ENCODE assay signal across 1 cellular context in the genomic region with DNA sequence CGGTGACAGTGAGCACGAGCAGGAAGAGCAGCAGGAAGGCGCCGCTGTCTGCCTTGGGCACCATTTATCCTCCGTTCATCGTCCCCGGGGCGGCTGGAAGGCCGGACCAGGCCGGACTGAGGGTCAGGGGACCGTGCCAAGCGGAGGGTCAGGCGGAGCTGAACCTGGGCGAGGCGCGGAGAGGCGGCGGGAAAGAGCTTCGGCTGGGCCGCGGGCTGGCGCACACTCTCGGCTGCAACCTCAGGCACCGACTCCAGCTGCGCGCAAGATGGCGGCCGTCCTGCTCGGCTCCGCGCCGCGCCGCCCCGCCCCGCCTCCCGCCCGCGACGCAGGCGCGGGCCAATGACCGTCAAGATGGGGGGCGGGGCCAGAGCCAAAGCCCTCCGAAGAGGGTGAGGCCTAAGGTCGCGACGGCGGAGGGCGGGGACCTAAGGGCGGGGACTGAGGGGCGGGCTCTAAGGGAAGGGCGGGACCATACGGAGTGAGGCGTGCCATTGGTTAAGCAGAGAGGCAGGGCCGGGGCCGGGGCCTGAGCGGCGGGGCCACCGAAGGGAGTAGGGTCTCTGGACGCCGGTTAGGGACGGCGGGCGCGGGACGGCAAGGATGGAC.
TF ChIP-seq lines count a peak whose summit lies in the region.

A gene with protein sequence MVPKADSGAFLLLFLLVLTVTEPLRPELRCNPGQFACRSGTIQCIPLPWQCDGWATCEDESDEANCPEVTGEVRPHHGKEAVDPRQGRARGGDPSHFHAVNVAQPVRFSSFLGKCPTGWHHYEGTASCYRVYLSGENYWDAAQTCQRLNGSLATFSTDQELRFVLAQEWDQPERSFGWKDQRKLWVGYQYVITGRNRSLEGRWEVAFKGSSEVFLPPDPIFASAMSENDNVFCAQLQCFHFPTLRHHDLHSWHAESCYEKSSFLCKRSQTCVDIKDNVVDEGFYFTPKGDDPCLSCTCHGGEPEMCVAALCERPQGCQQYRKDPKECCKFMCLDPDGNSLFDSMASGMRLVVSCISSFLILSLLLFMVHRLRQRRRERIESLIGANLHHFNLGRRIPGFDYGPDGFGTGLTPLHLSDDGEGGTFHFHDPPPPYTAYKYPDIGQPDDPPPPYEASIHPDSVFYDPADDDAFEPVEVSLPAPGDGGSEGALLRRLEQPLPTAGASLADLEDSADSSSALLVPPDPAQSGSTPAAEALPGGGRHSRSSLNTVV (minus strand): TSS at position 270 of the 609 bp plus-strand sequence. CDS start 206 bp downstream, at position 64.

TF ChIP-seq in HCT116, 20 proteins besides CTCF, POLR2A, EP300 and RAD21 (continued from another document):
- no peak for TF ChIP-seq CBX3 (IDR thresholded peaks at IDR 0.05; ENCODE audit: low read depth)
- no peak for TF ChIP-seq SIN3A (IDR thresholded peaks at IDR 0.05; ENCODE audit: low read depth)
- TF ChIP-seq, protein P1, sequence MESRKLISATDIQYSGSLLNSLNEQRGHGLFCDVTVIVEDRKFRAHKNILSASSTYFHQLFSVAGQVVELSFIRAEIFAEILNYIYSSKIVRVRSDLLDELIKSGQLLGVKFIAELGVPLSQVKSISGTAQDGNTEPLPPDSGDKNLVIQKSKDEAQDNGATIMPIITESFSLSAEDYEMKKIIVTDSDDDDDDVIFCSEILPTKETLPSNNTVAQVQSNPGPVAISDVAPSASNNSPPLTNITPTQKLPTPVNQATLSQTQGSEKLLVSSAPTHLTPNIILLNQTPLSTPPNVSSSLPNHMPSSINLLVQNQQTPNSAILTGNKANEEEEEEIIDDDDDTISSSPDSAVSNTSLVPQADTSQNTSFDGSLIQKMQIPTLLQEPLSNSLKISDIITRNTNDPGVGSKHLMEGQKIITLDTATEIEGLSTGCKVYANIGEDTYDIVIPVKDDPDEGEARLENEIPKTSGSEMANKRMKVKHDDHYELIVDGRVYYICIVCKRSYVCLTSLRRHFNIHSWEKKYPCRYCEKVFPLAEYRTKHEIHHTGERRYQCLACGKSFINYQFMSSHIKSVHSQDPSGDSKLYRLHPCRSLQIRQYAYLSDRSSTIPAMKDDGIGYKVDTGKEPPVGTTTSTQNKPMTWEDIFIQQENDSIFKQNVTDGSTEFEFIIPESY (IDR thresholded peaks at IDR 0.05; ENCODE audit: extremely low read depth, insufficient replicate concordance, low read length) = no peak
- TF ChIP-seq, protein P2, sequence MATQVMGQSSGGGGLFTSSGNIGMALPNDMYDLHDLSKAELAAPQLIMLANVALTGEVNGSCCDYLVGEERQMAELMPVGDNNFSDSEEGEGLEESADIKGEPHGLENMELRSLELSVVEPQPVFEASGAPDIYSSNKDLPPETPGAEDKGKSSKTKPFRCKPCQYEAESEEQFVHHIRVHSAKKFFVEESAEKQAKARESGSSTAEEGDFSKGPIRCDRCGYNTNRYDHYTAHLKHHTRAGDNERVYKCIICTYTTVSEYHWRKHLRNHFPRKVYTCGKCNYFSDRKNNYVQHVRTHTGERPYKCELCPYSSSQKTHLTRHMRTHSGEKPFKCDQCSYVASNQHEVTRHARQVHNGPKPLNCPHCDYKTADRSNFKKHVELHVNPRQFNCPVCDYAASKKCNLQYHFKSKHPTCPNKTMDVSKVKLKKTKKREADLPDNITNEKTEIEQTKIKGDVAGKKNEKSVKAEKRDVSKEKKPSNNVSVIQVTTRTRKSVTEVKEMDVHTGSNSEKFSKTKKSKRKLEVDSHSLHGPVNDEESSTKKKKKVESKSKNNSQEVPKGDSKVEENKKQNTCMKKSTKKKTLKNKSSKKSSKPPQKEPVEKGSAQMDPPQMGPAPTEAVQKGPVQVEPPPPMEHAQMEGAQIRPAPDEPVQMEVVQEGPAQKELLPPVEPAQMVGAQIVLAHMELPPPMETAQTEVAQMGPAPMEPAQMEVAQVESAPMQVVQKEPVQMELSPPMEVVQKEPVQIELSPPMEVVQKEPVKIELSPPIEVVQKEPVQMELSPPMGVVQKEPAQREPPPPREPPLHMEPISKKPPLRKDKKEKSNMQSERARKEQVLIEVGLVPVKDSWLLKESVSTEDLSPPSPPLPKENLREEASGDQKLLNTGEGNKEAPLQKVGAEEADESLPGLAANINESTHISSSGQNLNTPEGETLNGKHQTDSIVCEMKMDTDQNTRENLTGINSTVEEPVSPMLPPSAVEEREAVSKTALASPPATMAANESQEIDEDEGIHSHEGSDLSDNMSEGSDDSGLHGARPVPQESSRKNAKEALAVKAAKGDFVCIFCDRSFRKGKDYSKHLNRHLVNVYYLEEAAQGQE (IDR thresholded peaks at IDR 0.05; ENCODE audit: low read depth) = no peak
- TF ChIP-seq, protein P3, sequence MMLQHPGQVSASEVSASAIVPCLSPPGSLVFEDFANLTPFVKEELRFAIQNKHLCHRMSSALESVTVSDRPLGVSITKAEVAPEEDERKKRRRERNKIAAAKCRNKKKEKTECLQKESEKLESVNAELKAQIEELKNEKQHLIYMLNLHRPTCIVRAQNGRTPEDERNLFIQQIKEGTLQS (IDR thresholded peaks at IDR 0.05) = no peak
- no peak for TF ChIP-seq TCF7L2 (IDR thresholded peaks at IDR 0.05; ENCODE audit: borderline replicate concordance, extremely low read depth, insufficient read depth, insufficient read length)
- TF ChIP-seq EZH2 (IDR thresholded peaks at IDR 0.05) = no peak
